17 cellular contexts compared by ENCODE assay signal in the genomic region with DNA sequence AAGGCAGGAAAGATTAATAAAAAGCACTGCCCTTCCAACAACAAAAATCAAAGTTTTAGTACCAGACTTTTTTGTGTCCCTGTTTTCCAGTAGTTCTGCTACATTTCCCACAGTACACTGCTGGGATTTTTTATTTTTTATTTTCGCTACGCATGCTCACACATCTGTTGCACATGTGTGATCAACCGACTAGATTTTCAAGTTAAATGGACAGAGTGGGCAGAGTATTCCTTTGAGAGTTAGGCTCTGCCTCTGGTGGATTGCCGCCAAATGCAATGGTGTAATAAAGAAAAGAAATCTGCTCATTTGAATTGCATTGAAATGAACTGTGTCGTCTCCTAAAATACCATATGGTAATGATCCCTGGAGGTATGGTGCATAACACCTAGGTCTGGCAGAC.
DNase-seq lines count a peak whose midpoint lies in the region; ATAC-seq and TF ChIP-seq lines count a peak whose summit lies in the region.
"Had no signal": no experiment of that assay in that cellular context is flagged by ENCODE, and none has a peak within 500 bp of the region (broad histone marks: within the 10 kb centered on the region; RNA-seq: fewer than 3 reads in every experiment).

No MANE protein-coding gene starts in this region.

- H3K9me3 ChIP-seq in adipocyte (ENCODE audit: control insufficient read depth, low read length) = no peaks in the 10 kb centered on the region
- H3K9me3 ChIP-seq: adrenal gland, HAP-1 had no signal

- TF ChIP-seq CTCF in glutamatergic neuron (IDR thresholded peaks at IDR 0.05; ENCODE audit: partially characterized antibody, unreplicated experiment) = no peak

- DNase-seq in GM04503 (ENCODE audit: low read depth) (peak; percentile 35), adipocyte (ENCODE audit: low read depth) (no peak), glutamatergic neuron (no peak), KBM-7 (no peak), NCI-H510A treated with DMSO at 0.1 percent for 48 hours (lab: John Stamatoyannopoulos, UW) (no peak)
- no peak for DNase-seq in activated naive CD4-positive, alpha-beta T cell treated with anti-CD3 and anti-CD28 coated beads, Interleukin-2, amount 50 U/mL, for 16 hours
- DNase-seq: activated CD4-positive, alpha-beta memory T cell treated with anti-CD3 and anti-CD28 coated beads, Interleukin-2, amount 10 ng/mL, durations not matched to agents 7 days and 5 days; adrenal gland; CD4-positive, CD25-positive, alpha-beta regulatory T cell; cortex of kidney; NCI-H1092; NCI-H2227 treated with DMSO at 0.1 percent for 48 hours; small intestine had no signal

- peak overlapping the region; percentile 83 for H3K27ac Mint-ChIP-seq in glutamatergic neuron (ENCODE audit: unreplicated experiment)
- H3K27ac Mint-ChIP-seq: activated CD4-positive, alpha-beta memory T cell treated with anti-CD3 and anti-CD28 coated beads, Interleukin-2, amount 10 ng/mL, durations not matched to agents 7 days and 5 days; CD4-positive, CD25-positive, alpha-beta regulatory T cell; stimulated activated naive CD8-positive, alpha-beta T cell treated with anti-CD3 and anti-CD28 coated beads, Interleukin-15, Interleukin-2, amounts not matched to agents 100 ng/mL and 50 ng/mL, for 24 hours had no signal

- in situ Hi-C loops in KBM-7 (cut with MboI; ENCODE audit: low pct_unique_long_range_greater_than_20kb, low sequenced_read_pairs) = loop anchor here (25.0 kb wide), 1 partner anchor 1351 kb away; no protein-coding TSS in a partner anchor

- peak overlapping the region in 11 of 21 experiments; percentile 5 to 74 (median 34) for H3K27ac ChIP-seq in skin epidermis
- H3K27ac ChIP-seq: adrenal gland had no signal

- H3K9ac ChIP-seq in adipocyte (ENCODE audit: low read length) = no peak overlapping the region

- peaks cover 4% of the 10 kb centered on the region for H3K9me3 Mint-ChIP-seq in glutamatergic neuron (ENCODE audit: unreplicated experiment)
- H3K9me3 Mint-ChIP-seq: activated CD4-positive, alpha-beta memory T cell treated with anti-CD3 and anti-CD28 coated beads, Interleukin-2, amount 10 ng/mL, durations not matched to agents 7 days and 5 days; stimulated activated naive CD8-positive, alpha-beta T cell treated with anti-CD3 and anti-CD28 coated beads, Interleukin-15, Interleukin-2, amounts not matched to agents 100 ng/mL and 50 ng/mL, for 24 hours had no signal

- H3K4me1 Mint-ChIP-seq in glutamatergic neuron (ENCODE audit: low read depth, unreplicated experiment) = peaks cover 37% of the 10 kb centered on the region
- H3K4me1 Mint-ChIP-seq: activated CD4-positive, alpha-beta memory T cell treated with anti-CD3 and anti-CD28 coated beads, Interleukin-2, amount 10 ng/mL, durations not matched to agents 7 days and 5 days; CD4-positive, CD25-positive, alpha-beta regulatory T cell had no signal

- H3K4me3 Mint-ChIP-seq in glutamatergic neuron (ENCODE audit: unreplicated experiment) = peak overlapping the region; percentile 60
- H3K4me3 Mint-ChIP-seq: activated CD4-positive, alpha-beta memory T cell treated with anti-CD3 and anti-CD28 coated beads, Interleukin-2, amount 10 ng/mL, durations not matched to agents 7 days and 5 days; CD4-positive, CD25-positive, alpha-beta regulatory T cell; stimulated activated naive CD8-positive, alpha-beta T cell treated with anti-CD3 and anti-CD28 coated beads, Interleukin-15, Interleukin-2, amounts not matched to agents 100 ng/mL and 50 ng/mL, for 24 hours had no signal

- no peak for ATAC-seq in HG03571 (IDR thresholded peaks at IDR 0.05; ENCODE audit: unreplicated experiment)

- peaks cover 10% of the 10 kb centered on the region for H3K27me3 Mint-ChIP-seq in glutamatergic neuron (ENCODE audit: unreplicated experiment)
- H3K27me3 Mint-ChIP-seq: activated CD4-positive, alpha-beta memory T cell treated with anti-CD3 and anti-CD28 coated beads, Interleukin-2, amount 10 ng/mL, durations not matched to agents 7 days and 5 days; CD4-positive, CD25-positive, alpha-beta regulatory T cell had no signal

- peaks cover 43% of the 10 kb centered on the region for H3K4me1 ChIP-seq in adipocyte (ENCODE audit: control insufficient read depth, insufficient read depth, low read length)

- no peaks in the 10 kb centered on the region for H3K36me3 Mint-ChIP-seq in glutamatergic neuron (ENCODE audit: unreplicated experiment)
- H3K36me3 Mint-ChIP-seq: CD4-positive, CD25-positive, alpha-beta regulatory T cell had no signal

- no peaks in the 10 kb centered on the region for H3K36me3 ChIP-seq in adipocyte (ENCODE audit: control insufficient read depth, insufficient read depth, low read length, severe bottlenecking)
- H3K36me3 ChIP-seq: adrenal gland, HAP-1 had no signal

- no peaks in the 10 kb centered on the region for H3K27me3 ChIP-seq in adipocyte (replicated peaks; ENCODE audit: control insufficient read depth, insufficient read depth, low read length)
- H3K27me3 ChIP-seq: adrenal gland had no signal

- H3K4me3 ChIP-seq in adipocyte (ENCODE audit: low read length) = peak overlapping the region; percentile 48
- H3K4me3 ChIP-seq in skin epidermis = no peak overlapping the region
- H3K4me3 ChIP-seq: adrenal gland, HAP-1 had no signal
